Comparison of ENCODE assay signal across 1 cellular context in the genomic region with DNA sequence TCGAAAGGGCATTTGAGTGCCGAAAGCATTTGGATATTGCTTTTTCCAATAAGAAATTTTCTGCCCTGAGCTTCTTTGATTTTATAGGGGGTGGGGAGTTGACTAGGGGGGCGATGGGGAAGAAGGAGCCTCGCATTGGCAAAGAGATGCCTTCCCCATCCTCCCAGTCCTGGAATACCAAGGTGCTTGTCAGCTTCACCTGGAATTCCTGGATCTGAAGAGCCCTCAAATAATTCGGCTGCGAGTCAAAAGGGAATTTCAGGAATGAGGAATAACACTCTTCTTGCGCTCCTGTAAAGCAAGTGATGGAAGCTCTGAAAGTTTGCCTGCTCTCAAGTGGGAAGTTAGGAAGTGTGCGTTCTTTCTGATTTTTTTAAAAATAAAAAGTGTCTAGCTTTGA.
TF ChIP-seq lines count a peak whose summit lies in the region.

No MANE protein-coding gene starts in this region.

TF ChIP-seq in H1, 55 proteins besides CTCF, POLR2A, EP300 and RAD21:
- TF ChIP-seq NANOG (IDR thresholded peaks at IDR 0.05; ENCODE audit: insufficient read depth, low read depth, low read length, poor library complexity, severe bottlenecking), result no peak
- no peak for TF ChIP-seq POLR2AphosphoS5 (IDR thresholded peaks at IDR 0.05; ENCODE audit: low read depth, low read length)
- TF ChIP-seq SIX5 (IDR thresholded peaks at IDR 0.05; ENCODE audit: low read depth, low read length), result no peak
- peak; percentile 88 for TF ChIP-seq TEAD4 (IDR thresholded peaks at IDR 0.05; ENCODE audit: low read depth, low read length)
- peak; percentile 92 for TF ChIP-seq RNF2 (IDR thresholded peaks at IDR 0.05; ENCODE audit: borderline replicate concordance, low read depth, low read length, missing control alignments, poor library complexity, severe bottlenecking)
- TF ChIP-seq FOSL1 (IDR thresholded peaks at IDR 0.05; ENCODE audit: insufficient read depth, low read depth, low read length), result no peak
